13 cellular contexts compared by ENCODE assay signal in the genomic region with DNA sequence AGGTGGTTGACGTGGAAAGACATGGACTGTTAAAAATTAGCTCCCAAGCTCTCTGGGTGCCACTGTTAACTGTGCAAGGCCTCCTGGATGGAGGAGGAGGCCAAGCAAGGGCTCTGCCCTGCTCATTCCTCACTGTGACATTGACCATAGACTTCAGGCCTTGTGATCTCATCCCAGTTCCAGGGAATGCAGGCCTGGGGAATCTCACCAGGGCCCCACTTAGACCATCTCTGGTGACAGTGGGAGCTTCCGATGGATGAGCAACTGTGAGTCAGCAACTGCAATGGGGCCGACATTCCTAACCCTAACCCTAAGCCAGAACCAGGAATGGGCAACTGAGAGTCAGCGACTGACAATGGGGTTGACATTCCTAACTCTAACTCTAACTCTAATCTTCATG. TPM values are rescaled to one million over a fixed set of nuclear protein-coding genes. Genes with fewer than 3 reads are reported as not detected.
A peak's percentile ranks its signal among the peaks of the same experiment; 100 is the strongest.
DNase-seq lines count a peak whose midpoint lies in the region; ATAC-seq and TF ChIP-seq lines count a peak whose summit lies in the region.
"Had no signal": no experiment of that assay in that cellular context is flagged by ENCODE, and none has a peak within 500 bp of the region (broad histone marks: within the 10 kb centered on the region; RNA-seq: fewer than 3 reads in every experiment).

No MANE protein-coding gene starts in this region.

- H3K4me3 ChIP-seq in MG63: no peak overlapping the region
- H3K4me3 ChIP-seq: heart right ventricle, lung, stomach had no signal

- no peaks in the 10 kb centered on the region for H3K9me3 ChIP-seq in MG63
- H3K9me3 ChIP-seq: heart right ventricle, stomach had no signal

- no peaks in the 10 kb centered on the region for H3K36me3 Mint-ChIP-seq in natural killer cell treated with Interleukin-12 subunit alpha and Interleukin-12 subunit beta and Interleukin-15 and Interleukin-18, amount 100 ng/mL, for 72 hours

- no peak overlapping the region for H3K4me3 Mint-ChIP-seq in natural killer cell treated with Interleukin-12 subunit alpha and Interleukin-12 subunit beta and Interleukin-15 and Interleukin-18, amount 100 ng/mL, for 72 hours
- H3K4me3 Mint-ChIP-seq: dendritic cell treated with granulocyte-macrophage colony-stimulating factor and Interleukin-4, amounts not matched to agents 40 ng/mL and 50 ng/mL, for 4 days had no signal

- H3K36me3 ChIP-seq in MG63: no peaks in the 10 kb centered on the region
- H3K36me3 ChIP-seq: heart right ventricle, stomach had no signal

- H3K4me1 Mint-ChIP-seq in natural killer cell treated with Interleukin-12 subunit alpha and Interleukin-12 subunit beta and Interleukin-15 and Interleukin-18, amount 100 ng/mL, for 72 hours (ENCODE audit: low read depth in 2 of 2): peaks cover 23 to 24% of the 10 kb centered on the region in 2 donors

- peak; percentile 52 for DNase-seq in GM03348 (ENCODE audit: low spot score)
- DNase-seq in MG63: peak; percentile 14
- DNase-seq in dermis blood vessel endothelial cell: peak; percentile 12
- no peak for DNase-seq in natural killer cell treated with Interleukin-12 subunit alpha and Interleukin-12 subunit beta and Interleukin-15 and Interleukin-18, amount 100 ng/mL, for 72 hours (ENCODE audit: low spot score)
- DNase-seq in superior temporal gyrus (ENCODE audit: extremely low spot score): no peak
- DNase-seq: heart right ventricle, NCI-H1417, SIG-M5, stomach had no signal

- ATAC-seq in natural killer cell treated with Interleukin-12 subunit alpha and Interleukin-12 subunit beta and Interleukin-15 and Interleukin-18, amount 100 ng/mL, for 72 hours: no peak
- no peak for ATAC-seq in HG03039 (IDR thresholded peaks at IDR 0.05; ENCODE audit: unreplicated experiment)
- ATAC-seq in GM18505 (IDR thresholded peaks at IDR 0.05; ENCODE audit: unreplicated experiment): no peak

- no peaks in the 10 kb centered on the region for H3K27me3 ChIP-seq in MG63
- H3K27me3 ChIP-seq: heart right ventricle had no signal

- H3K9me3 Mint-ChIP-seq in natural killer cell treated with Interleukin-12 subunit alpha and Interleukin-12 subunit beta and Interleukin-15 and Interleukin-18, amount 100 ng/mL, for 72 hours: no peaks in the 10 kb centered on the region
- H3K9me3 Mint-ChIP-seq: dendritic cell treated with granulocyte-macrophage colony-stimulating factor and Interleukin-4, amounts not matched to agents 40 ng/mL and 50 ng/mL, for 4 days had no signal

- TF ChIP-seq POLR2A in GM18505 (IDR thresholded peaks at IDR 0.05; ENCODE audit: borderline replicate concordance, extremely low read depth, insufficient read depth, insufficient read length): no peak

- H3K27ac Mint-ChIP-seq in natural killer cell treated with Interleukin-12 subunit alpha and Interleukin-12 subunit beta and Interleukin-15 and Interleukin-18, amount 100 ng/mL, for 72 hours: peak overlapping the region; percentile 30 to 41
- H3K27ac Mint-ChIP-seq: dendritic cell treated with granulocyte-macrophage colony-stimulating factor and Interleukin-4, amounts not matched to agents 40 ng/mL and 50 ng/mL, for 4 days had no signal

- H3K27me3 Mint-ChIP-seq in natural killer cell treated with Interleukin-12 subunit alpha and Interleukin-12 subunit beta and Interleukin-15 and Interleukin-18, amount 100 ng/mL, for 72 hours: peaks cover 0 to 1% of the 10 kb centered on the region in 2 donors
- H3K27me3 Mint-ChIP-seq: dendritic cell treated with granulocyte-macrophage colony-stimulating factor and Interleukin-4, amounts not matched to agents 40 ng/mL and 50 ng/mL, for 4 days had no signal

RNA-seq across cellular contexts. Expression of a gene that starts 50.4 kb away (rescaled TPM):
- total RNA-seq in MG63 (2014; rRNA removed; shearing (Covaris generic); ENCODE audit: low replicate concordance): not detected in 2 replicates
- total RNA-seq in dermis blood vessel endothelial cell: not detected in 2 replicates
- not detected for total RNA-seq in natural killer cell treated with Interleukin-12 subunit alpha and Interleukin-12 subunit beta and Interleukin-15 and Interleukin-18, amount 100 ng/mL, for 72 hours
- total RNA-seq: heart right ventricle had no signal

Comparison
In these comparisons a context has a peak if more than half of its experiments do, and no peak if none do; other contexts are left out.
1. DNase-seq: peak in GM03348 (single experiment), MG63 (single experiment) and dermis blood vessel endothelial cell (single experiment); none in natural killer cell treated with Interleukin-12 subunit alpha and Interleukin-12 subunit beta and Interleukin-15 and Interleukin-18, amount 100 ng/mL, for 72 hours (single experiment) and superior temporal gyrus (single experiment).